8 cellular contexts compared by ENCODE assay signal in the genomic region with DNA sequence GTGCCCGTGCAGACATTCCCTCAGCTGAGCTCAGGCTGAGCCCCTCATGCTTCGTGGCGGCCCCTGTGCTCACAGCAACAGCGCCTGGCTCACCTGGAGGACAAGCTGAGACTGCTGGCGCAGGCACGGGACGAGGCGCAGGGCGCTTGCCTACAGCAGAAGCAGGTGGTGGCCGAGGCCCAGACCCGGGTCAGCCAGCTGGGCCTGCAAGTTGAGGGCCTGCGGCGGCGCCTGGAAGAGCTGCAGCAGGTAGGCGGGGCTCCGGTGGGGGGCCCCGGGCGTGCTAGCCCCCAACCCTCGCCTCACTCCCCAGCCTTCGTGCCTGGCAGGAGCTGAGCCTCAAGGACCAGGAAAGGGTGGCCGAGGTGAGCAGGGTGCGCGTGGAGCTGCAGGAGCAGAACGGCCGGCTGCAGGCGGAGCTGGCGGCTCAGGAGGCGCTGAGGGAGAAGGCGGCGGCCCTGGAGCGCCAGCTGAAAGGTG. TPM values are rescaled to one million over a fixed set of nuclear protein-coding genes. Genes with fewer than 3 reads are reported as not detected.
A peak's percentile ranks its signal among the peaks of the same experiment; 100 is the strongest.
DNase-seq lines count a peak whose midpoint lies in the region; ATAC-seq and TF ChIP-seq lines count a peak whose summit lies in the region.

No MANE protein-coding gene starts in this region.

- CTCF ChIA-PET in RWPE1 (lab: Yijun Ruan, JAX): interaction anchor here (0.5 to 3.1 kb wide), 22 partner anchors 9 to 216 kb away, joined by 3 to 24 read pairs (median 4); a partner anchor contains a TSS

- H3K9ac ChIP-seq in skeletal muscle tissue (ENCODE audit: low read depth in 1 of 3, low read length in 3 of 3): peak overlapping the region in 1 of 3 donors; percentile 50

- peaks cover 0 to 4% (median 0%) of the 10 kb centered on the region in 9 donors for H3K36me3 ChIP-seq in heart left ventricle
- H3K36me3 ChIP-seq in skeletal muscle tissue (ENCODE audit: control insufficient read depth in 3 of 3, insufficient read depth in 3 of 3, low read length in 3 of 3): peaks cover 0 to 6% (median 2%) of the 10 kb centered on the region in 3 donors
- no peaks in the 10 kb centered on the region for H3K36me3 ChIP-seq in testis (ENCODE audit: low read depth, missing control alignments)

- intact Hi-C loops in heart left ventricle (cut with DNase I) (loop anchor here (1.0 to 10.0 kb wide), 9 partner anchors 75 to 295 kb away; a partner anchor contains a TSS), testis (cut with DNase I; ENCODE audit: low total_unique reads) (loop anchor here (10.0 kb wide), 1 partner anchor 125 kb away; no protein-coding TSS in a partner anchor)

- peaks cover 0 to 9% (median 0%) of the 10 kb centered on the region in 9 donors for H3K27me3 ChIP-seq in heart left ventricle
- peaks cover 6 to 18% (median 7%) of the 10 kb centered on the region in 3 donors for H3K27me3 ChIP-seq in skeletal muscle tissue (ENCODE audit: control insufficient read depth in 3 of 3, insufficient read depth in 3 of 3, low read length in 3 of 3)
- H3K27me3 ChIP-seq in testis: no peaks in the 10 kb centered on the region

- peak; percentile 76 for DNase-seq in DMS53 (lab: John Stamatoyannopoulos, UW)
- DNase-seq in DMS53 treated with DMSO at 0.1 percent for 48 hours (lab: John Stamatoyannopoulos, UW; ENCODE audit: unreplicated experiment): no peak
- no peak for DNase-seq in RWPE1 (ENCODE audit: low spot score)
- no peak for DNase-seq in heart left ventricle
- no peak for DNase-seq in testis
- no peak for DNase-seq in caudate nucleus (lab: John Stamatoyannopoulos, UW)
- no peak for DNase-seq in mucosa of gallbladder (ENCODE audit: low spot score)

- 63 to 73% (median 69%) methylated on average over 13 to 31 of the region's 31 CpGs for WGBS in heart left ventricle, 4 donors
- 34 to 40% methylated on average over 1 to 29 of the region's 31 CpGs for WGBS in testis, 2 donors

- peak overlapping the region in 9 of 12 donors; percentile 33 to 62 (median 53) for H3K4me3 ChIP-seq in heart left ventricle
- peak overlapping the region in 2 of 3 donors; percentile 54 to 71 for H3K4me3 ChIP-seq in skeletal muscle tissue (ENCODE audit: low read length in 3 of 3)
- peak overlapping the region in 1 of 2 donors; percentile 66 for H3K4me3 ChIP-seq in testis

- TF ChIP-seq POLR2A in heart left ventricle (IDR thresholded peaks at IDR 0.05) (no peak), testis (IDR thresholded peaks at IDR 0.05) (no peak)

- TF ChIP-seq CTCF in RWPE1 (conservative IDR thresholded peaks at IDR 0.05; ENCODE audit: low read depth) (no peak), heart left ventricle (IDR thresholded peaks at IDR 0.05) (no peak), testis (IDR thresholded peaks at IDR 0.05) (no peak)

- POLR2A ChIA-PET in RWPE1 (lab: Yijun Ruan, JAX; ENCODE audit: low non-redundant PET): interaction anchor here (0.6 kb wide), 1 partner anchor 10 kb away, joined by 9 read pairs; no protein-coding TSS in a partner anchor

- peak overlapping the region; percentile 82 for H3K27ac ChIP-seq in RWPE1
- H3K27ac ChIP-seq in heart left ventricle: no peak overlapping the region
- H3K27ac ChIP-seq in skeletal muscle tissue (ENCODE audit: low read depth, low read length): no peak overlapping the region
- H3K27ac ChIP-seq in testis: peak overlapping the region in 1 of 2 donors; percentile 68
- no peak overlapping the region for H3K27ac ChIP-seq in caudate nucleus (ENCODE audit: low read depth, low read length)

- peak in 1 of 4 donors; percentile 1 for ATAC-seq in heart left ventricle

- H3K4me1 ChIP-seq in heart left ventricle (peaks cover 0 to 34% (median 16%) of the 10 kb centered on the region in 12 donors), skeletal muscle tissue (ENCODE audit: control insufficient read depth in 3 of 3, insufficient read depth in 3 of 3, low read length in 3 of 3) (peaks cover 3 to 24% (median 23%) of the 10 kb centered on the region in 3 donors), testis (peaks cover 24% of the 10 kb centered on the region)

- H3K9me3 ChIP-seq in heart left ventricle (no peaks in the 10 kb centered on the region), skeletal muscle tissue (ENCODE audit: control insufficient read depth in 3 of 3, low read length in 3 of 3) (no peaks in the 10 kb centered on the region), testis (no peaks in the 10 kb centered on the region)

RNA-seq across cellular contexts. Expression of a gene that starts 1.4 kb away (rescaled TPM):
- 1 to 10 TPM in 7 of 9 donors, under 1 TPM in 2; 0.76 to 2.6 (median 1.5) TPM for total RNA-seq in heart left ventricle
- polyA plus RNA-seq in heart left ventricle: 1 to 10 TPM; 1.2 to 2.0 TPM
- total RNA-seq in skeletal muscle tissue: 8.4 TPM
- total RNA-seq in testis: 100 to 1,000 TPM in 1 of 2 donors, 10 to 100 TPM in 1; 74.3 to 102 TPM
- 42.3 TPM for polyA plus RNA-seq in testis (ENCODE audit: insufficient read depth, low read depth, low replicate concordance)
- total RNA-seq in mucosa of gallbladder: 8.9 TPM

RNA-seq across cellular contexts. Expression of a gene that starts 6.9 kb away (rescaled TPM):
- total RNA-seq in heart left ventricle: 1 to 10 TPM; 2.9 to 7.5 (median 5.6) TPM
- 1 to 10 TPM; 5.1 to 8.6 TPM for polyA plus RNA-seq in heart left ventricle
- 7.8 TPM for total RNA-seq in skeletal muscle tissue
- 10 to 100 TPM; 10.7 to 12.8 TPM for total RNA-seq in testis
- 5.7 TPM for polyA plus RNA-seq in testis (ENCODE audit: insufficient read depth, low read depth, low replicate concordance)
- 26.4 TPM for total RNA-seq in mucosa of gallbladder

RNA-seq across cellular contexts. Expression of a gene that starts 7.4 kb away (rescaled TPM):
- total RNA-seq in heart left ventricle: 10 to 100 TPM; 16.8 to 62.0 (median 23.8) TPM
- 100 to 1,000 TPM in 1 of 2 donors, 10 to 100 TPM in 1; 37.3 to 126 TPM for polyA plus RNA-seq in heart left ventricle
- total RNA-seq in skeletal muscle tissue: 20.9 TPM
- total RNA-seq in testis: 10 to 100 TPM; 43.5 to 51.8 TPM
- 43.0 TPM for polyA plus RNA-seq in testis (ENCODE audit: insufficient read depth, low read depth, low replicate concordance)
- total RNA-seq in mucosa of gallbladder: 43.4 TPM

RNA-seq across cellular contexts. Expression of a gene that starts 7.5 kb away (rescaled TPM):
- 100 to 1,000 TPM; 139 to 312 (median 185) TPM for total RNA-seq in heart left ventricle
- polyA plus RNA-seq in heart left ventricle: 100 to 1,000 TPM; 243 to 246 TPM
- 20.4 TPM for total RNA-seq in skeletal muscle tissue
- total RNA-seq in testis: 100 to 1,000 TPM; 134 to 188 TPM
- 109 TPM for polyA plus RNA-seq in testis (ENCODE audit: insufficient read depth, low read depth, low replicate concordance)
- 102 TPM for total RNA-seq in mucosa of gallbladder

RNA-seq across cellular contexts. Expression of a gene that starts 21.6 kb away (rescaled TPM):
- total RNA-seq in heart left ventricle (10 to 100 TPM; 16.4 to 30.6 (median 20.4) TPM), skeletal muscle tissue (16.7 TPM), testis (100 to 1,000 TPM in 1 of 2 donors, 10 to 100 TPM in 1; 73.3 to 102 TPM), mucosa of gallbladder (51.6 TPM)
- polyA plus RNA-seq in heart left ventricle (10 to 100 TPM; 24.0 to 25.8 TPM), testis (ENCODE audit: insufficient read depth, low read depth, low replicate concordance) (50.5 TPM)
